14 cellular contexts compared by ENCODE assay signal in genomic region chr10:14330390-14331071, GRCh38. TPM values are rescaled to one million over a fixed set of nuclear protein-coding genes. Genes with fewer than 3 reads are reported as not detected.
DNase-seq lines count a peak whose midpoint lies in the region; ATAC-seq and TF ChIP-seq lines count a peak whose summit lies in the region.
"Had no signal": no experiment of that assay in that cellular context is flagged by ENCODE, and none has a peak within 500 bp of the region (broad histone marks: within the 10 kb centered on the region; RNA-seq: fewer than 3 reads in every experiment).

TSS of gene FRMD4A (minus strand) at chr10:14330924.

- H3K27ac Mint-ChIP-seq in MCF 10A (ENCODE audit: low read depth, unreplicated experiment) = no peak within 1 kb of the TSS
- no peak within 1 kb of the TSS for H3K27ac Mint-ChIP-seq in CD4-positive, alpha-beta T cell
- H3K27ac Mint-ChIP-seq: naive thymus-derived CD8-positive, alpha-beta T cell had no signal

- intact Hi-C loops in breast epithelium (cut with DNase I; ENCODE audit: low total_unique reads) (no loop called here), MCF 10A (cut with micrococcal nuclease) (no loop called here), heart left ventricle (cut with DNase I) (no loop called here), vagina (cut with DNase I) (no loop called here)
- intact Hi-C loops in CD4-positive, alpha-beta T cell (cut with DNase I, micrococcal nuclease) = no loop called here

- H3K27ac ChIP-seq in breast epithelium = no peak within 1 kb of the TSS
- H3K27ac ChIP-seq in heart left ventricle = no peak within 1 kb of the TSS
- H3K27ac ChIP-seq in vagina = no peak within 1 kb of the TSS
- no peak within 1 kb of the TSS for H3K27ac ChIP-seq in CD4-positive, alpha-beta T cell (ENCODE audit: low read depth, low read length)
- H3K27ac ChIP-seq: VCaP had no signal

- H3K36me3 ChIP-seq in breast epithelium = no peaks in the 10 kb centered on the region
- H3K36me3 ChIP-seq in heart left ventricle = no peaks in the 10 kb centered on the region
- H3K36me3 ChIP-seq in neuron (ENCODE audit: insufficient read depth, low read length) = no peaks in the 10 kb centered on the region
- no peaks in the 10 kb centered on the region for H3K36me3 ChIP-seq in vagina
- H3K36me3 ChIP-seq: MG63 had no signal

- peaks cover 24% of the 10 kb centered on the region for H3K27me3 Mint-ChIP-seq in MCF 10A (ENCODE audit: insufficient read depth, unreplicated experiment)
- peaks cover 51% of the 10 kb centered on the region for H3K27me3 Mint-ChIP-seq in CD4-positive, alpha-beta T cell

- no peak within 1 kb of the TSS for H3K4me3 Mint-ChIP-seq in MCF 10A (ENCODE audit: unreplicated experiment)
- no peak within 1 kb of the TSS for H3K4me3 Mint-ChIP-seq in CD4-positive, alpha-beta T cell
- H3K4me3 Mint-ChIP-seq: naive thymus-derived CD8-positive, alpha-beta T cell had no signal

- peaks cover 7% of the 10 kb centered on the region for H3K9me3 Mint-ChIP-seq in MCF 10A (ENCODE audit: unreplicated experiment)
- H3K9me3 Mint-ChIP-seq in CD4-positive, alpha-beta T cell = no peaks in the 10 kb centered on the region
- H3K9me3 Mint-ChIP-seq: naive thymus-derived CD8-positive, alpha-beta T cell had no signal

- no peaks in the 10 kb centered on the region for H3K4me1 Mint-ChIP-seq in MCF 10A (ENCODE audit: insufficient read depth, unreplicated experiment)
- no peaks in the 10 kb centered on the region for H3K4me1 Mint-ChIP-seq in CD4-positive, alpha-beta T cell (ENCODE audit: low read depth)

- H3K9me3 ChIP-seq in breast epithelium (no peaks in the 10 kb centered on the region), heart left ventricle (no peaks in the 10 kb centered on the region), neuron (ENCODE audit: low read length) (no peaks in the 10 kb centered on the region), vagina (no peaks in the 10 kb centered on the region)
- no peaks in the 10 kb centered on the region for H3K9me3 ChIP-seq in CD4-positive, alpha-beta T cell (ENCODE audit: control insufficient read depth, low read length)

- POLR2A ChIA-PET in MCF 10A (lab: Yijun Ruan, JAX) = no interaction called here
- POLR2A ChIA-PET in CD4-positive, alpha-beta T cell (lab: Charles Lee) = no interaction called here

- TF ChIP-seq CTCF in breast epithelium (IDR thresholded peaks at IDR 0.05) (no peak), MCF 10A (IDR thresholded peaks at IDR 0.05; ENCODE audit: unreplicated experiment) (no peak), heart left ventricle (IDR thresholded peaks at IDR 0.05) (no peak), vagina (IDR thresholded peaks at IDR 0.05) (no peak)
- TF ChIP-seq CTCF in CD4-positive, alpha-beta T cell (IDR thresholded peaks at IDR 0.05) = no peak

- DNase-seq in breast epithelium (ENCODE audit: low spot score in 2 of 2) (no peak), MCF 10A (ENCODE audit: unreplicated experiment) (no peak), heart left ventricle (no peak), vagina (ENCODE audit: extremely low spot score in 2 of 2) (no peak), NOMO-1 treated with DMSO at 0.1 percent for 48 hours (lab: John Stamatoyannopoulos, UW; ENCODE audit: unreplicated experiment) (no peak), DMS114 treated with DMSO at 0.1 percent for 48 hours (lab: John Stamatoyannopoulos, UW; ENCODE audit: unreplicated experiment) (no peak)
- DNase-seq in CD4-positive, alpha-beta T cell = no peak
- DNase-seq: activated gamma-delta T cell treated with Interleukin-2 at 50 U/mL for 16 hours; GF-D8; MG63; naive thymus-derived CD8-positive, alpha-beta T cell; OCI-M1 had no signal

- H3K4me1 ChIP-seq in breast epithelium = no peaks in the 10 kb centered on the region
- no peaks in the 10 kb centered on the region for H3K4me1 ChIP-seq in heart left ventricle
- peaks cover 20% of the 10 kb centered on the region for H3K4me1 ChIP-seq in neuron (ENCODE audit: insufficient read depth, low read length)
- no peaks in the 10 kb centered on the region for H3K4me1 ChIP-seq in vagina

- peaks cover 0 to 21% of the 10 kb centered on the region in 2 donors for H3K27me3 ChIP-seq in breast epithelium
- H3K27me3 ChIP-seq in heart left ventricle = peaks cover 0 to 64% (median 12%) of the 10 kb centered on the region in 9 donors
- H3K27me3 ChIP-seq in neuron (ENCODE audit: insufficient read depth, low read length) = peaks cover 14% of the 10 kb centered on the region
- H3K27me3 ChIP-seq in vagina = no peaks in the 10 kb centered on the region
- peaks cover 30% of the 10 kb centered on the region for H3K27me3 ChIP-seq in CD4-positive, alpha-beta T cell (ENCODE audit: control insufficient read depth, insufficient read depth, low read length)
- H3K27me3 ChIP-seq: MG63 had no signal

- CTCF ChIA-PET in MCF 10A (lab: Yijun Ruan, JAX) = no interaction called here
- CTCF ChIA-PET in CD4-positive, alpha-beta T cell (lab: Charles Lee) = no interaction called here

- WGBS in heart left ventricle, 4 donors = 44 to 52% (median 48%) methylated on average over 14 of the region's 14 CpGs

- peak within 1 kb of the TSS; percentile 21 for H2AFZ ChIP-seq in neuron (ENCODE audit: low read depth, low read length)

- H3K36me3 Mint-ChIP-seq in MCF 10A (ENCODE audit: insufficient read depth, unreplicated experiment) = peaks cover 6% of the 10 kb centered on the region
- H3K36me3 Mint-ChIP-seq in CD4-positive, alpha-beta T cell (ENCODE audit: low read depth) = no peaks in the 10 kb centered on the region
- H3K36me3 Mint-ChIP-seq: naive thymus-derived CD8-positive, alpha-beta T cell had no signal

- no peak for ATAC-seq in heart left ventricle
- no peak for ATAC-seq in CD4-positive, alpha-beta T cell (ENCODE audit: poor library complexity)
- ATAC-seq: naive thymus-derived CD8-positive, alpha-beta T cell had no signal

- H3K4me3 ChIP-seq in breast epithelium (no peak within 1 kb of the TSS), heart left ventricle (no peak within 1 kb of the TSS), neuron (ENCODE audit: low read length) (peak within 1 kb of the TSS; percentile 10), vagina (no peak within 1 kb of the TSS)
- H3K4me3 ChIP-seq: MG63 had no signal

- TF ChIP-seq POLR2A in breast epithelium (IDR thresholded peaks at IDR 0.05) (no peak), heart left ventricle (IDR thresholded peaks at IDR 0.05) (no peak), vagina (IDR thresholded peaks at IDR 0.05) (no peak)

- BruUV-seq in MCF 10A (replicated peaks; lab: Mats Ljungman, UMichigan) = no TSS peak

RNA-seq across cellular contexts. Expression of gene FRMD4A, which starts in this region (rescaled TPM):
- total RNA-seq in breast epithelium (100 to 1,000 TPM in 1 of 3 donors, 10 to 100 TPM in 2; 27.5 to 107 (median 34.4) TPM), MCF 10A (2022) (0.23 and 8.9 TPM in 2 replicates), heart left ventricle (10 to 100 TPM; 19.5 to 58.1 (median 31.9) TPM), vagina (24.8 TPM)
- polyA plus RNA-seq in heart left ventricle = 10 to 100 TPM; 12.2 to 21.3 TPM
- total RNA-seq in CD4-positive, alpha-beta T cell = 1 to 10 TPM; 3.1 to 3.7 TPM
